Comparison of ENCODE assay signal across 1 cellular context in the genomic region with DNA sequence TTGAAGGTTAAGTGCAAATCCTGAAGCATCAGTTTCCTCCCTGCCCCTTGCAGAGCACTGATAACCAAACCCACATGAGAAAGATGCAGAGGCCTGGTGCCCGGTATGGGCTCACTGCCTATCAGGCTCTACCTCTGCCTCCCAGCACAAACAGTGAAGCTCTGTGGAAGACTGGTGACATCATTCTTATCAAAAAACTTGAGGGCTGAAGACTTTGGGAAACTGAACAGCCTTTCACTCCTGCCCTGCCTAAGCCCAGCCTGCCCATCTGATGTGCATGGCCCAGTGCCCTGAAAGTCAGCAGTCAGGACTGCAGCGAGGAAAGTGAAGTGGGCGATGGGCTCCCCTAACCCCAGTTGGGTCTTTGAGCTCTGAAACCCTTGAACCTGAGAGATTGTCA.
TF ChIP-seq lines count a peak whose summit lies in the region.

No MANE protein-coding gene starts in this region.

TF ChIP-seq in H1, 55 proteins besides CTCF, POLR2A, EP300 and RAD21 (continued from another document):
- TF ChIP-seq MAFK (IDR thresholded peaks at IDR 0.05; ENCODE audit: low read depth, low read length) = no peak
- no peak for TF ChIP-seq CREB1 (IDR thresholded peaks at IDR 0.05)
- no peak for TF ChIP-seq CBX5 (IDR thresholded peaks at IDR 0.05; ENCODE audit: low read depth, low read length)
- no peak for TF ChIP-seq KDM1A (IDR thresholded peaks at IDR 0.05; ENCODE audit: borderline replicate concordance, low read length)
- TF ChIP-seq EGR1 (IDR thresholded peaks at IDR 0.05; ENCODE audit: borderline replicate concordance, low read depth, low read length) = no peak
- no peak for TF ChIP-seq E2F6 (IDR thresholded peaks at IDR 0.05)
- TF ChIP-seq ZNF274 (IDR thresholded peaks at IDR 0.05; ENCODE audit: borderline replicate concordance, extremely low read depth, low read length) = no peak
- no peak for TF ChIP-seq SP4 (IDR thresholded peaks at IDR 0.05; ENCODE audit: low read length)
- TF ChIP-seq, protein P1, sequence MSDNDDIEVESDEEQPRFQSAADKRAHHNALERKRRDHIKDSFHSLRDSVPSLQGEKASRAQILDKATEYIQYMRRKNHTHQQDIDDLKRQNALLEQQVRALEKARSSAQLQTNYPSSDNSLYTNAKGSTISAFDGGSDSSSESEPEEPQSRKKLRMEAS (IDR thresholded peaks at IDR 0.05) = no peak
- TF ChIP-seq POU5F1 (IDR thresholded peaks at IDR 0.05; ENCODE audit: low read depth, low read length) = no peak
- no peak for TF ChIP-seq TEAD4 (IDR thresholded peaks at IDR 0.05; ENCODE audit: low read depth, low read length)
TF ChIP-seq in H1: peak in this region for 0.
